In genomic region chr22:46609175-46609690, GRCh38 we compare ENCODE assay signal across 1 cellular context.
TF ChIP-seq lines count a peak whose summit lies in the region.

No MANE protein-coding gene starts in this region.

TF ChIP-seq in HCT116, 20 proteins besides CTCF, POLR2A, EP300 and RAD21:
- no peak for TF ChIP-seq TCF7L2 (IDR thresholded peaks at IDR 0.05; ENCODE audit: borderline replicate concordance, extremely low read depth, insufficient read depth, insufficient read length)
- no peak for TF ChIP-seq ZFX (IDR thresholded peaks at IDR 0.05)
- TF ChIP-seq EZH2phosphoT487 (IDR thresholded peaks at IDR 0.05; ENCODE audit: borderline replicate concordance), result no peak
- no peak for TF ChIP-seq POLR2AphosphoS5 (IDR thresholded peaks at IDR 0.05; ENCODE audit: low read depth, low read length)
- no peak for TF ChIP-seq CEBPB (IDR thresholded peaks at IDR 0.05; ENCODE audit: low read depth)
- no peak for TF ChIP-seq JUND (IDR thresholded peaks at IDR 0.05)
- no peak for TF ChIP-seq REST (IDR thresholded peaks at IDR 0.05; ENCODE audit: low read depth)
- no peak for TF ChIP-seq ZBTB33 (IDR thresholded peaks at IDR 0.05; ENCODE audit: extremely low read depth, insufficient replicate concordance, low read length)
- no peak for TF ChIP-seq EGR1 (IDR thresholded peaks at IDR 0.05; ENCODE audit: low read depth)
